ENCODE assay signal across 23 cellular contexts in genomic region chr6:117478853-117479231, GRCh38. TPM values are rescaled to one million over a fixed set of nuclear protein-coding genes. Genes with fewer than 3 reads are reported as not detected.
"Had no signal": no experiment of that assay in that cellular context is flagged by ENCODE, and none has a peak within 500 bp of the region (broad histone marks: within the 10 kb centered on the region; RNA-seq: fewer than 3 reads in every experiment).

No MANE protein-coding gene starts in this region.

- H3K9ac ChIP-seq: parathyroid adenoma had no signal

- H3K36me3 ChIP-seq: colonic mucosa, gastrocnemius medialis, prostate gland, right atrium auricular region, sigmoid colon, stomach, thyroid gland, upper lobe of left lung had no signal

- DNase-seq: effector CD8-positive, alpha-beta T cell; gastrocnemius medialis; natural killer cell; sigmoid colon; stimulated activated CD4-positive, alpha-beta T cell treated with anti-CD3 and anti-CD28 coated beads, Interleukin-2, amount 100 ng/mL, for 24 hours; stimulated activated CD4-positive, alpha-beta T cell treated with anti-CD3 and anti-CD28 coated beads, Interleukin-4, amount 100 ng/mL, for 24 hours; stimulated activated naive CD4-positive, alpha-beta T cell treated with Interleukin-2 at 50 U/mL for 16 hours; stomach; thyroid gland; upper lobe of left lung had no signal

- H3K4me1 ChIP-seq: colonic mucosa, parathyroid adenoma, prostate gland had no signal

- H3K9me3 ChIP-seq: colonic mucosa, gastrocnemius medialis, prostate gland, right atrium auricular region, sigmoid colon, stomach, thyroid gland, upper lobe of left lung had no signal

- H3K27ac ChIP-seq: colonic mucosa, epithelial cell of prostate, gastrocnemius medialis, parathyroid adenoma, prostate gland, right atrium auricular region, sigmoid colon, stomach, thyroid gland, upper lobe of left lung had no signal

- H3K4me3 ChIP-seq: colonic mucosa, gastrocnemius medialis, lung, prostate gland, right atrium auricular region, sigmoid colon, stomach, thyroid gland, upper lobe of left lung had no signal

- H3K4me3 Mint-ChIP-seq: dendritic cell treated with granulocyte-macrophage colony-stimulating factor and Interleukin-4, amounts not matched to agents 40 ng/mL and 50 ng/mL, for 4 days; endodermal cell; memory B cell; natural killer cell; stimulated activated effector memory CD8-positive, alpha-beta T cell treated with anti-CD3 and anti-CD28 coated beads, Interleukin-12 subunit alpha, Interleukin-12 subunit beta, amount 100 ng/mL, for 72 hours had no signal

- H3K79me2 ChIP-seq: parathyroid adenoma had no signal

- H3K27me3 ChIP-seq: colonic mucosa, gastrocnemius medialis, right atrium auricular region, sigmoid colon, stomach, thyroid gland, upper lobe of left lung had no signal

- H3K36me3 Mint-ChIP-seq: memory B cell; natural killer cell; stimulated activated effector memory CD8-positive, alpha-beta T cell treated with anti-CD3 and anti-CD28 coated beads, Interleukin-12 subunit alpha, Interleukin-12 subunit beta, amount 100 ng/mL, for 72 hours had no signal

- H2AFZ ChIP-seq: parathyroid adenoma had no signal

- H3K9me3 Mint-ChIP-seq: dendritic cell treated with granulocyte-macrophage colony-stimulating factor and Interleukin-4, amounts not matched to agents 40 ng/mL and 50 ng/mL, for 4 days; memory B cell; natural killer cell; stimulated activated effector memory CD8-positive, alpha-beta T cell treated with anti-CD3 and anti-CD28 coated beads, Interleukin-12 subunit alpha, Interleukin-12 subunit beta, amount 100 ng/mL, for 72 hours had no signal

- H3K27ac Mint-ChIP-seq: dendritic cell treated with granulocyte-macrophage colony-stimulating factor and Interleukin-4, amounts not matched to agents 40 ng/mL and 50 ng/mL, for 4 days; endodermal cell; memory B cell; natural killer cell; stimulated activated effector memory CD8-positive, alpha-beta T cell treated with anti-CD3 and anti-CD28 coated beads, Interleukin-12 subunit alpha, Interleukin-12 subunit beta, amount 100 ng/mL, for 72 hours had no signal

RNA-seq across cellular contexts. Expression of gene ROS1, which starts 53.1 kb away (rescaled TPM):
- total RNA-seq: endodermal cell, gastrocnemius medialis, liver, mononuclear cell, natural killer cell, right atrium auricular region, sigmoid colon, thyroid gland had no signal
- polyA plus RNA-seq: neural cell had no signal
